ENCODE assay signal across 19 cellular contexts in the genomic region with DNA sequence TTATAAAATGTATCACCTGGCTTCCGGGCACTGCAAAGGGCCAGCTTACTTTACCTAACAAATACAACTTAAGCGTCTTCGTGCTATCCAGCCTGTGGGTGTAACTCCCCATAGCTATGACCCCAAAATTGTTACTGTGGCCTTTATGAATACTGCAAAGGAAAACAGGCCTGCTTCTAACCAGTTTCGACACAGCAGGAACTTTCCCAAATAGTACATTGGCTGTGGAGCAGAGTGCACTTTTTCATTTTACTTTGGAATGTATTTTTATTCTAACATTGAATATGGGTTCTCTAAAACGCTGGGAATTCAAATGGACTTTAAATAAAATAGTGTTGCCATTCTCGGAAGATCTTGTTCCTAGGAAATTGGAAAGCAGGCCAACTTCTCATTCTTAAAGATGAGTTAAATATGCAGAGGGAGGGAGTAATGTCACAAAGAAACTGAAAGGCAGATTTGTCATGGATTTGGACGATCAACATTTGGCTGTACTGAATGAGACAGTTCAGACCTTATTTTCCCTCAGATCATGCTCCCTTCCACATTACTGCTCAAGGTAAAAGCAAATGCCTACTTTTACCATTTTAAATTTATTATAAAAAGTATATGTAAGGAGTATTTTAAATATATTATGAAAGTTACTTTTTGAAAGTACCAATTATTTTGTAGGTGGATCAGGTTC. TPM values are rescaled to one million over a fixed set of nuclear protein-coding genes. Genes with fewer than 3 reads are reported as not detected.
A peak's percentile ranks its signal among the peaks of the same experiment; 100 is the strongest.
DNase-seq lines count a peak whose midpoint lies in the region; ATAC-seq and TF ChIP-seq lines count a peak whose summit lies in the region.
"Had no signal": no experiment of that assay in that cellular context is flagged by ENCODE, and none has a peak within 500 bp of the region (broad histone marks: within the 10 kb centered on the region; RNA-seq: fewer than 3 reads in every experiment).

No MANE protein-coding gene starts in this region.

- no peak overlapping the region for H3K4me3 Mint-ChIP-seq in activated T-helper 1 cell treated with anti-CD3 and anti-CD28 coated beads, Interleukin-12 subunit alpha, Interleukin-12 subunit beta, Interleukin-2, Interleukin-4 antibody, amounts not matched to agents 30 ng/mL and 10 ng/mL and 1 ng/mL, durations not matched to agents 14 hours and 24 hours and 36 hours
- no peak overlapping the region for H3K4me3 Mint-ChIP-seq in stimulated activated naive B cell treated with anti-CD40 and anti-IgM and Interleukin-4, amounts not matched to agents 10 μg/mL and 1 μg/mL and 100 μg/mL, for 72 hours
- H3K4me3 Mint-ChIP-seq: activated naive CD8-positive, alpha-beta T cell treated with anti-CD3 and anti-CD28 coated beads, Interleukin-2, amount 10 ng/mL, durations not matched to agents 7 days and 5 days; central memory CD8-positive, alpha-beta T cell had no signal

- no peaks in the 10 kb centered on the region for H3K36me3 Mint-ChIP-seq in activated T-helper 1 cell treated with anti-CD3 and anti-CD28 coated beads, Interleukin-12 subunit alpha, Interleukin-12 subunit beta, Interleukin-2, Interleukin-4 antibody, amounts not matched to agents 30 ng/mL and 10 ng/mL and 1 ng/mL, durations not matched to agents 14 hours and 24 hours and 36 hours (ENCODE audit: low read depth)
- H3K36me3 Mint-ChIP-seq in stimulated activated naive B cell treated with anti-CD40 and anti-IgM and Interleukin-4, amounts not matched to agents 10 μg/mL and 1 μg/mL and 100 μg/mL, for 72 hours, result no peaks in the 10 kb centered on the region
- H3K36me3 Mint-ChIP-seq: activated naive CD8-positive, alpha-beta T cell treated with anti-CD3 and anti-CD28 coated beads, Interleukin-2, amount 10 ng/mL, durations not matched to agents 7 days and 5 days had no signal

- H3K9me3 Mint-ChIP-seq in activated T-helper 1 cell treated with anti-CD3 and anti-CD28 coated beads, Interleukin-12 subunit alpha, Interleukin-12 subunit beta, Interleukin-2, Interleukin-4 antibody, amounts not matched to agents 30 ng/mL and 10 ng/mL and 1 ng/mL, durations not matched to agents 14 hours and 24 hours and 36 hours, result no peaks in the 10 kb centered on the region
- no peaks in the 10 kb centered on the region for H3K9me3 Mint-ChIP-seq in stimulated activated naive B cell treated with anti-CD40 and anti-IgM and Interleukin-4, amounts not matched to agents 10 μg/mL and 1 μg/mL and 100 μg/mL, for 72 hours
- H3K9me3 Mint-ChIP-seq: activated naive CD8-positive, alpha-beta T cell treated with anti-CD3 and anti-CD28 coated beads, Interleukin-2, amount 10 ng/mL, durations not matched to agents 7 days and 5 days; central memory CD8-positive, alpha-beta T cell had no signal

- no peak overlapping the region for H3K4me2 ChIP-seq in neuronal stem cell (ENCODE audit: insufficient read depth, low read length, poor library complexity, severe bottlenecking)
- H3K4me2 ChIP-seq: KMS-11 had no signal

- peaks cover 10% of the 10 kb centered on the region for H3K27me3 Mint-ChIP-seq in activated T-helper 1 cell treated with anti-CD3 and anti-CD28 coated beads, Interleukin-12 subunit alpha, Interleukin-12 subunit beta, Interleukin-2, Interleukin-4 antibody, amounts not matched to agents 30 ng/mL and 10 ng/mL and 1 ng/mL, durations not matched to agents 14 hours and 24 hours and 36 hours (ENCODE audit: insufficient read depth)
- H3K27me3 Mint-ChIP-seq in stimulated activated naive B cell treated with anti-CD40 and anti-IgM and Interleukin-4, amounts not matched to agents 10 μg/mL and 1 μg/mL and 100 μg/mL, for 72 hours, result peaks cover 10 to 15% of the 10 kb centered on the region in 2 donors

- no peaks in the 10 kb centered on the region for H3K36me3 ChIP-seq in spleen
- no peaks in the 10 kb centered on the region for H3K36me3 ChIP-seq in neuronal stem cell (replicated peaks in 1 of 2; ENCODE audit: control insufficient read depth in 2 of 2, insufficient read depth in 2 of 2, low read length in 2 of 2)

- no peak overlapping the region for H2AK5ac ChIP-seq in neuronal stem cell (ENCODE audit: low read depth, low read length)

- no peaks in the 10 kb centered on the region for H3K4me1 Mint-ChIP-seq in activated T-helper 1 cell treated with anti-CD3 and anti-CD28 coated beads, Interleukin-12 subunit alpha, Interleukin-12 subunit beta, Interleukin-2, Interleukin-4 antibody, amounts not matched to agents 30 ng/mL and 10 ng/mL and 1 ng/mL, durations not matched to agents 14 hours and 24 hours and 36 hours (ENCODE audit: low read depth)
- no peaks in the 10 kb centered on the region for H3K4me1 Mint-ChIP-seq in stimulated activated naive B cell treated with anti-CD40 and anti-IgM and Interleukin-4, amounts not matched to agents 10 μg/mL and 1 μg/mL and 100 μg/mL, for 72 hours
- H3K4me1 Mint-ChIP-seq: activated naive CD8-positive, alpha-beta T cell treated with anti-CD3 and anti-CD28 coated beads, Interleukin-2, amount 10 ng/mL, durations not matched to agents 7 days and 5 days; central memory CD8-positive, alpha-beta T cell had no signal

- peak overlapping the region in 6 of 8 donors; percentile 32 to 52 (median 42) for H3K27ac ChIP-seq in spleen
- no peak overlapping the region for H3K27ac ChIP-seq in neuronal stem cell (replicated peaks; ENCODE audit: low read length)
- H3K27ac ChIP-seq: KMS-11 had no signal

- WGBS in spleen, 5 donors, result 77 to 85% (median 83%) methylated on average over 7 of the region's 7 CpGs
- WGBS in neuronal stem cell (ENCODE audit: extremely low coverage in 2 of 2, insufficient read length in 2 of 2, insufficient replicate concordance in 1 of 2), 2 donors, result no CpG with 5 or more reads among the region's 7 CpGs

- H3K9me3 ChIP-seq in spleen, result no peaks in the 10 kb centered on the region
- H3K9me3 ChIP-seq in neuronal stem cell (replicated peaks in 1 of 2; ENCODE audit: control insufficient read depth in 2 of 2, insufficient read depth in 1 of 2, low read depth in 1 of 2, low read length in 2 of 2), result no peaks in the 10 kb centered on the region

- intact Hi-C loops in spleen (cut with DNase I; ENCODE audit: low total_unique reads), result no loop called here
- intact Hi-C loops in activated T-helper 1 cell treated with anti-CD3 and anti-CD28 coated beads, Interleukin-12 subunit alpha, Interleukin-12 subunit beta, Interleukin-2, Interleukin-4 antibody, amounts not matched to agents 30 ng/mL and 10 ng/mL and 1 ng/mL, durations not matched to agents 14 hours and 24 hours and 36 hours (cut with micrococcal nuclease), result no loop called here

- no peak overlapping the region for H3K14ac ChIP-seq in neuronal stem cell (ENCODE audit: low read length)

- no peak overlapping the region for H2BK12ac ChIP-seq in neuronal stem cell (ENCODE audit: low read length)

- H3K4me1 ChIP-seq in spleen, result peaks cover 0 to 10% (median 0%) of the 10 kb centered on the region in 6 donors
- no peaks in the 10 kb centered on the region for H3K4me1 ChIP-seq in neuronal stem cell (ENCODE audit: control insufficient read depth in 2 of 2, insufficient read depth in 1 of 2, low read depth in 1 of 2, low read length in 2 of 2)

- no peak for TF ChIP-seq CTCF in choroid plexus epithelial cell (conservative IDR thresholded peaks at IDR 0.05; ENCODE audit: low read depth, low read length)
- no peak for TF ChIP-seq CTCF in spleen (IDR thresholded peaks at IDR 0.05 in 8 of 11, conservative IDR thresholded peaks at IDR 0.05 in 3 of 11)

- no peak for ATAC-seq in GM21447 (IDR thresholded peaks at IDR 0.05; ENCODE audit: unreplicated experiment)
- no peak for ATAC-seq in stimulated activated naive B cell treated with anti-CD40 and anti-IgM and Interleukin-4, amounts not matched to agents 10 μg/mL and 1 μg/mL and 100 μg/mL, for 72 hours (replicated peaks)

- no peak overlapping the region for H4K91ac ChIP-seq in neuronal stem cell (ENCODE audit: low read depth, low read length, poor library complexity)

- no peak overlapping the region for H3K4ac ChIP-seq in neuronal stem cell (ENCODE audit: low read length)

- H3K18ac ChIP-seq in neuronal stem cell (ENCODE audit: low read length), result no peak overlapping the region

- H2BK5ac ChIP-seq in neuronal stem cell (ENCODE audit: low read length), result no peak overlapping the region

- H3K27me3 ChIP-seq in spleen (replicated peaks in 1 of 7) (peaks cover 0 to 8% (median 0%) of the 10 kb centered on the region in 7 donors), neuronal stem cell (ENCODE audit: control insufficient read depth in 3 of 3, insufficient read depth in 3 of 3, low read depth in 1 of 3, low read length in 3 of 3) (peaks cover 0 to 21% (median 0%) of the 10 kb centered on the region in 3 experiments)

- H2BK120ac ChIP-seq in neuronal stem cell (ENCODE audit: low read depth, low read length), result no peak overlapping the region

- no peaks in the 10 kb centered on the region for H3K79me1 ChIP-seq in neuronal stem cell (ENCODE audit: low read depth, low read length)

- no peak overlapping the region for H3K27ac Mint-ChIP-seq in activated T-helper 1 cell treated with anti-CD3 and anti-CD28 coated beads, Interleukin-12 subunit alpha, Interleukin-12 subunit beta, Interleukin-2, Interleukin-4 antibody, amounts not matched to agents 30 ng/mL and 10 ng/mL and 1 ng/mL, durations not matched to agents 14 hours and 24 hours and 36 hours
- H3K27ac Mint-ChIP-seq in stimulated activated naive B cell treated with anti-CD40 and anti-IgM and Interleukin-4, amounts not matched to agents 10 μg/mL and 1 μg/mL and 100 μg/mL, for 72 hours, result no peak overlapping the region
- H3K27ac Mint-ChIP-seq: activated naive CD8-positive, alpha-beta T cell treated with anti-CD3 and anti-CD28 coated beads, Interleukin-2, amount 10 ng/mL, durations not matched to agents 7 days and 5 days had no signal

- H2BK15ac ChIP-seq in neuronal stem cell (ENCODE audit: low read length), result no peak overlapping the region

- no peak overlapping the region for H3K4me3 ChIP-seq in choroid plexus epithelial cell (ENCODE audit: low read depth, low read length)
- H3K4me3 ChIP-seq in spleen, result no peak overlapping the region
- H3K4me3 ChIP-seq in neuronal stem cell (ENCODE audit: low read length in 2 of 2), result no peak overlapping the region

- H3K9ac ChIP-seq in neuronal stem cell (ENCODE audit: low read depth, low read length, poor library complexity), result no peak overlapping the region
- H3K9ac ChIP-seq: KMS-11 had no signal

- TF ChIP-seq POLR2A in spleen (IDR thresholded peaks at IDR 0.05), result no peak

- no peak overlapping the region for H3K23ac ChIP-seq in neuronal stem cell (ENCODE audit: low read depth, low read length, poor library complexity)

- H4K8ac ChIP-seq in neuronal stem cell (ENCODE audit: low read depth, low read length), result no peak overlapping the region

- DNase-seq in AG20443 (ENCODE audit: low spot score) (peak; percentile 32), choroid plexus epithelial cell (ENCODE audit: low read depth) (peak; percentile 89), inferior parietal cortex (ENCODE audit: extremely low spot score) (peak; percentile 17), spleen (no peak), neuronal stem cell (ENCODE audit: low spot score) (no peak)
- no peak for DNase-seq in activated T-helper 1 cell treated with anti-CD3 and anti-CD28 coated beads, Interleukin-12 subunit alpha, Interleukin-12 subunit beta, Interleukin-2, Interleukin-4 antibody, amounts not matched to agents 30 ng/mL and 10 ng/mL and 1 ng/mL, durations not matched to agents 14 hours and 24 hours and 36 hours (ENCODE audit: low spot score)
- DNase-seq in stimulated activated naive B cell treated with anti-CD40 and anti-IgM and Interleukin-4, amounts not matched to agents 10 μg/mL and 1 μg/mL and 100 μg/mL, for 72 hours, result no peak
- DNase-seq: activated CD4-positive, alpha-beta T cell treated with anti-CD3 and anti-CD28 coated beads, Interleukin-2, amount 50 U/mL, for 4 hours; activated naive CD8-positive, alpha-beta T cell treated with anti-CD3 and anti-CD28 coated beads, Interleukin-2, amount 10 ng/mL, durations not matched to agents 7 days and 5 days; activated T-cell treated with anti-CD3 and anti-CD28 coated beads, Interleukin-2, amount 50 U/mL, for 48 hours; NCI-H1105; NCI-H2171; NCI-H82; occipital lobe; stimulated activated CD4-positive, alpha-beta T cell treated with anti-CD3 and anti-CD28 coated beads, Interleukin-4, amount 100 ng/mL, for 24 hours; stimulated activated CD8-positive, alpha-beta memory T cell treated with anti-CD3 and anti-CD28 coated beads, Interleukin-4, amount 100 ng/mL, for 48 hours had no signal

- no peak overlapping the region for H2AFZ ChIP-seq in neuronal stem cell (ENCODE audit: low read length)

RNA-seq across cellular contexts. Expression of a gene that starts 39.7 kb away (rescaled TPM):
- total RNA-seq in spleen, result 100 to 1,000 TPM in 2 of 7 donors, 10 to 100 TPM in 5; 42.8 to 124 (median 90.9) TPM
- 10 to 100 TPM in 2 of 3 donors, 1 to 10 TPM in 1; 7.3 to 21.2 (median 13.0) TPM for polyA plus RNA-seq in spleen
- not detected in 2 replicates for total RNA-seq in activated T-helper 1 cell treated with anti-CD3 and anti-CD28 coated beads, Interleukin-12 subunit alpha, Interleukin-12 subunit beta, Interleukin-2, Interleukin-4 antibody, amounts not matched to agents 30 ng/mL and 10 ng/mL and 1 ng/mL, durations not matched to agents 14 hours and 24 hours and 36 hours
- polyA plus RNA-seq in neuronal stem cell (2013, experiment 1 of 2), result 21.0 TPM
- 21.2 TPM for polyA plus RNA-seq in neuronal stem cell (2013, experiment 2 of 2)
- total RNA-seq: activated naive CD8-positive, alpha-beta T cell treated with anti-CD3 and anti-CD28 coated beads, Interleukin-2, amount 10 ng/mL, durations not matched to agents 7 days and 5 days had no signal

Comparison
In these comparisons a context has a peak if more than half of its experiments do, and no peak if none do; other contexts are left out.
1. DNase-seq: peak in AG20443 (single experiment), choroid plexus epithelial cell (single experiment) and inferior parietal cortex (single experiment); none in spleen (single experiment), activated T-helper 1 cell treated with anti-CD3 and anti-CD28 coated beads, Interleukin-12 subunit alpha, Interleukin-12 subunit beta, Interleukin-2, Interleukin-4 antibody, amounts not matched to agents 30 ng/mL and 10 ng/mL and 1 ng/mL, durations not matched to agents 14 hours and 24 hours and 36 hours (single experiment), stimulated activated naive B cell treated with anti-CD40 and anti-IgM and Interleukin-4, amounts not matched to agents 10 μg/mL and 1 μg/mL and 100 μg/mL, for 72 hours (single experiment) and neuronal stem cell (single experiment).
2. RNA of a gene that starts 39.7 kb away (total RNA-seq): 42.8 to 124 TPM in spleen; not detected in activated T-helper 1 cell treated with anti-CD3 and anti-CD28 coated beads, Interleukin-12 subunit alpha, Interleukin-12 subunit beta, Interleukin-2, Interleukin-4 antibody, amounts not matched to agents 30 ng/mL and 10 ng/mL and 1 ng/mL, durations not matched to agents 14 hours and 24 hours and 36 hours; every median in the first group is over 10 times any median in the second.